In the genomic region with DNA sequence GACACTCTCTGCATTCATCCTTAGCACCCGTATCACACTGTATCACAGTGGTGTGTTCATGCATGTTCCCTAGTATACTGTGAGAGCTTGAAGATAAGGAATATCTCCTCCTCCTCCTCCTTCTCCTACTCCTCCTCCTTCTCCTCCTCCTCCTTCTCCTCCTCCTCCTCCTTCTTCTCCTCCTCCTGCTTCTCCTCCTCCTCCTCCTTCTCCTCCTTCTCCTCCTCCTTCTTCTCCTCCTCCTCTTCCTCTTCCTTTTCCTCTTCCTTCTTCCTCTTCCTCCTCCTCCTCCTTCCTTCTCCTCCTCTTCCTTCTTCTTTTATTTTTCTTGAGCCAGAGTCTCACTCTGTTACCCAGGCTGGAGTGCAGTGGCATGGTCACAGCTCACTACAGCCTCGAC, we compare ENCODE assay signal across 2 cellular contexts.
TF ChIP-seq lines count a peak whose summit lies in the region.

No MANE protein-coding gene starts in this region.

TF ChIP-seq in HEK293, 187 proteins besides CTCF, POLR2A, EP300 and RAD21:
- TF ChIP-seq ZNF843 (tag by site-specific recombination; IDR thresholded peaks at IDR 0.05) = no peak
- TF ChIP-seq ZNF175 (tag by site-specific recombination; IDR thresholded peaks at IDR 0.05) = no peak
- TF ChIP-seq, protein P1, sequence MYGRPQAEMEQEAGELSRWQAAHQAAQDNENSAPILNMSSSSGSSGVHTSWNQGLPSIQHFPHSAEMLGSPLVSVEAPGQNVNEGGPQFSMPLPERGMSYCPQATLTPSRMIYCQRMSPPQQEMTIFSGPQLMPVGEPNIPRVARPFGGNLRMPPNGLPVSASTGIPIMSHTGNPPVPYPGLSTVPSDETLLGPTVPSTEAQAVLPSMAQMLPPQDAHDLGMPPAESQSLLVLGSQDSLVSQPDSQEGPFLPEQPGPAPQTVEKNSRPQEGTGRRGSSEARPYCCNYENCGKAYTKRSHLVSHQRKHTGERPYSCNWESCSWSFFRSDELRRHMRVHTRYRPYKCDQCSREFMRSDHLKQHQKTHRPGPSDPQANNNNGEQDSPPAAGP (tag by site-specific recombination; IDR thresholded peaks at IDR 0.05) = no peak
- TF ChIP-seq EGR2 (tag by site-specific recombination; IDR thresholded peaks at IDR 0.05; ENCODE audit: low read depth) = peak; percentile 99
- TF ChIP-seq, protein P2, sequence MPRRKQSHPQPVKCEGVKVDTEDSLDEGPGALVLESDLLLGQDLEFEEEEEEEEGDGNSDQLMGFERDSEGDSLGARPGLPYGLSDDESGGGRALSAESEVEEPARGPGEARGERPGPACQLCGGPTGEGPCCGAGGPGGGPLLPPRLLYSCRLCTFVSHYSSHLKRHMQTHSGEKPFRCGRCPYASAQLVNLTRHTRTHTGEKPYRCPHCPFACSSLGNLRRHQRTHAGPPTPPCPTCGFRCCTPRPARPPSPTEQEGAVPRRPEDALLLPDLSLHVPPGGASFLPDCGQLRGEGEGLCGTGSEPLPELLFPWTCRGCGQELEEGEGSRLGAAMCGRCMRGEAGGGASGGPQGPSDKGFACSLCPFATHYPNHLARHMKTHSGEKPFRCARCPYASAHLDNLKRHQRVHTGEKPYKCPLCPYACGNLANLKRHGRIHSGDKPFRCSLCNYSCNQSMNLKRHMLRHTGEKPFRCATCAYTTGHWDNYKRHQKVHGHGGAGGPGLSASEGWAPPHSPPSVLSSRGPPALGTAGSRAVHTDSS (tag by site-specific recombination; IDR thresholded peaks at IDR 0.05) = peak; percentile 64
- TF ChIP-seq YY1 (tag by site-specific recombination; IDR thresholded peaks at IDR 0.05) = no peak
- TF ChIP-seq ZFHX2 (tag by site-specific recombination; conservative IDR thresholded peaks at IDR 0.05) = peak; percentile 90

TF ChIP-seq in H1, 55 proteins besides CTCF, POLR2A, EP300 and RAD21:
- TF ChIP-seq BCL11A (IDR thresholded peaks at IDR 0.05; ENCODE audit: low read depth in 2 of 2, low read length in 2 of 2) (no peak), GTF2F1 (IDR thresholded peaks at IDR 0.05; ENCODE audit: borderline replicate concordance, low read depth, low read length) (no peak), E2F6 (IDR thresholded peaks at IDR 0.05) (no peak), JUND (IDR thresholded peaks at IDR 0.05; ENCODE audit: low read length) (no peak), BRCA1 (IDR thresholded peaks at IDR 0.05; ENCODE audit: low read depth, low read length) (no peak)
